Comparison of ENCODE assay signal across 1 cellular context in the genomic region with DNA sequence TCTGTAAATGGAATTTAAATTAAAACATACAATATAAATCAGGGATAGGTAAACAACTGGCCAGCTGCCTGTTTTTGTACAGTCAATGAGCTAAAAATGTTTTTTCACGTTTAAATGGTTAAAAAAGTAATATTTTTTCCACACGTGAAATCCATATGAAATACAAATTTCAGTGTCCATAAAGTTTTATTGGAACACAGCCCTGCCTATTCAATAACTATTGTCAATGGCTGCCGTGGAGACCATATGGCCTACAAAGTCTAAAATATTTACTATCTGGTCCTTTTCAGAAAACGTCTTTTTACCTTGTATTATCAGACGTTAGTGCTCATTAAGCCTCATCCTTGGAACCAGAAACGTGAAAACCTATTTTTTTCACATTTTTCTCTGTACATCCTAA.
TF ChIP-seq lines count a peak whose summit lies in the region.

No MANE protein-coding gene starts in this region.

TF ChIP-seq in H1, 55 proteins besides CTCF, POLR2A, EP300 and RAD21 (continued from another document):
- TF ChIP-seq, protein P1, sequence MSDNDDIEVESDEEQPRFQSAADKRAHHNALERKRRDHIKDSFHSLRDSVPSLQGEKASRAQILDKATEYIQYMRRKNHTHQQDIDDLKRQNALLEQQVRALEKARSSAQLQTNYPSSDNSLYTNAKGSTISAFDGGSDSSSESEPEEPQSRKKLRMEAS (IDR thresholded peaks at IDR 0.05), result no peak
- TF ChIP-seq JUND (IDR thresholded peaks at IDR 0.05; ENCODE audit: low read length) (no peak), CREB1 (IDR thresholded peaks at IDR 0.05) (no peak)
